ENCODE assay signal across 17 cellular contexts in genomic region chr4:41572414-41572986, GRCh38. TPM values are rescaled to one million over a fixed set of nuclear protein-coding genes. Genes with fewer than 3 reads are reported as not detected.
DNase-seq lines count a peak whose midpoint lies in the region; ATAC-seq and TF ChIP-seq lines count a peak whose summit lies in the region.
"Had no signal": no experiment of that assay in that cellular context is flagged by ENCODE, and none has a peak within 500 bp of the region (broad histone marks: within the 10 kb centered on the region; RNA-seq: fewer than 3 reads in every experiment).

No MANE protein-coding gene starts in this region.

- H3K36me3 Mint-ChIP-seq in nephron progenitor cell (ENCODE audit: low read depth), result no peaks in the 10 kb centered on the region
- H3K36me3 Mint-ChIP-seq: natural killer cell treated with Interleukin-12 subunit alpha and Interleukin-12 subunit beta and Interleukin-15 and Interleukin-18, amount 100 ng/mL, for 72 hours had no signal

- H3K27ac Mint-ChIP-seq in nephron progenitor cell, result peak overlapping the region; percentile 61
- H3K27ac Mint-ChIP-seq: effector memory CD8-positive, alpha-beta T cell; natural killer cell treated with Interleukin-12 subunit alpha and Interleukin-12 subunit beta and Interleukin-15 and Interleukin-18, amount 100 ng/mL, for 72 hours; stimulated activated naive CD8-positive, alpha-beta T cell treated with anti-CD3 and anti-CD28 coated beads, Interleukin-15, Interleukin-2, amounts not matched to agents 100 ng/mL and 50 ng/mL, for 24 hours had no signal

- H3K27me3 ChIP-seq in ACC112 (ENCODE audit: insufficient read depth, low read length), result no peaks in the 10 kb centered on the region; the same call in 1 of the 2 replicates
- no peaks in the 10 kb centered on the region for H3K27me3 ChIP-seq in RWPE2 (ENCODE audit: insufficient read depth, poor library complexity, severe bottlenecking)

- H3K9me3 ChIP-seq in RWPE2 (ENCODE audit: severe bottlenecking), result no peaks in the 10 kb centered on the region

- H3K4me3 ChIP-seq in ACC112 (ENCODE audit: low read depth, low read length), result peak overlapping the region; percentile 26; the same call in 1 of the 2 replicates
- no peak overlapping the region for H3K4me3 ChIP-seq in RWPE2 (ENCODE audit: severe bottlenecking)
- H3K4me3 ChIP-seq in fibroblast of villous mesenchyme (ENCODE audit: low read depth, low read length), result no peak overlapping the region
- H3K4me3 ChIP-seq: skin epidermis had no signal

- no peaks in the 10 kb centered on the region for H3K4me1 ChIP-seq in ACC112 (ENCODE audit: control insufficient read depth, insufficient read depth, low read length, unreplicated experiment)
- peaks cover 39% of the 10 kb centered on the region for H3K4me1 ChIP-seq in RWPE2 (ENCODE audit: insufficient read depth, poor library complexity, severe bottlenecking)

- no peaks in the 10 kb centered on the region for H3K79me2 ChIP-seq in ACC112 (ENCODE audit: control insufficient read depth, insufficient read depth, low read length, unreplicated experiment)

- no peak overlapping the region for H3K4me3 Mint-ChIP-seq in nephron progenitor cell
- H3K4me3 Mint-ChIP-seq: effector memory CD8-positive, alpha-beta T cell; natural killer cell treated with Interleukin-12 subunit alpha and Interleukin-12 subunit beta and Interleukin-15 and Interleukin-18, amount 100 ng/mL, for 72 hours; stimulated activated naive CD8-positive, alpha-beta T cell treated with anti-CD3 and anti-CD28 coated beads, Interleukin-15, Interleukin-2, amounts not matched to agents 100 ng/mL and 50 ng/mL, for 24 hours had no signal

- ATAC-seq in RWPE2 (ENCODE audit: low read depth), result no peak
- ATAC-seq in GM18517 (IDR thresholded peaks at IDR 0.05; ENCODE audit: unreplicated experiment), result no peak
- ATAC-seq: effector memory CD8-positive, alpha-beta T cell; natural killer cell treated with Interleukin-12 subunit alpha and Interleukin-12 subunit beta and Interleukin-15 and Interleukin-18, amount 100 ng/mL, for 72 hours had no signal

- DNase-seq in RWPE2 (ENCODE audit: low spot score), result no peak
- peak; percentile 2 for DNase-seq in fibroblast of villous mesenchyme (ENCODE audit: low read depth)
- DNase-seq in nephron progenitor cell, result no peak
- DNase-seq in hippocampal formation (lab: John Stamatoyannopoulos, UW), result no peak
- DNase-seq in C1 segment of cervical spinal cord (lab: John Stamatoyannopoulos, UW), result no peak
- no peak for DNase-seq in mesenteric fat pad (ENCODE audit: low spot score)
- DNase-seq: activated gamma-delta T cell treated with Interleukin-2 at 50 U/mL for 16 hours; effector memory CD8-positive, alpha-beta T cell; KBM-7; left cardiac atrium; NCI-H146 had no signal

- no peak overlapping the region for H2AFZ ChIP-seq in ACC112 (ENCODE audit: low read length, unreplicated experiment)

- no peaks in the 10 kb centered on the region for H3K36me3 ChIP-seq in ACC112 (ENCODE audit: insufficient read depth, low read length)
- H3K36me3 ChIP-seq in RWPE2 (ENCODE audit: low read depth), result no peaks in the 10 kb centered on the region

- H3K27ac ChIP-seq in ACC112 (ENCODE audit: low read depth, low read length), result no peak overlapping the region
- H3K27ac ChIP-seq in RWPE2 (ENCODE audit: poor library complexity, severe bottlenecking), result peak overlapping the region; percentile 98
- H3K27ac ChIP-seq: skin epidermis had no signal

- H3K9me3 Mint-ChIP-seq in nephron progenitor cell, result no peaks in the 10 kb centered on the region
- H3K9me3 Mint-ChIP-seq: natural killer cell treated with Interleukin-12 subunit alpha and Interleukin-12 subunit beta and Interleukin-15 and Interleukin-18, amount 100 ng/mL, for 72 hours; stimulated activated naive CD8-positive, alpha-beta T cell treated with anti-CD3 and anti-CD28 coated beads, Interleukin-15, Interleukin-2, amounts not matched to agents 100 ng/mL and 50 ng/mL, for 24 hours had no signal

- TF ChIP-seq CTCF in RWPE2 (IDR thresholded peaks at IDR 0.05; ENCODE audit: poor library complexity, severe bottlenecking) (no peak), fibroblast of villous mesenchyme (IDR thresholded peaks at IDR 0.05; ENCODE audit: insufficient read depth, low read depth, low read length) (no peak), nephron progenitor cell (IDR thresholded peaks at IDR 0.05) (no peak)

- peaks cover 20% of the 10 kb centered on the region for H3K4me1 Mint-ChIP-seq in nephron progenitor cell

- H3K27me3 Mint-ChIP-seq in nephron progenitor cell (ENCODE audit: low read depth, poor library complexity), result no peaks in the 10 kb centered on the region
- H3K27me3 Mint-ChIP-seq: effector memory CD8-positive, alpha-beta T cell; natural killer cell treated with Interleukin-12 subunit alpha and Interleukin-12 subunit beta and Interleukin-15 and Interleukin-18, amount 100 ng/mL, for 72 hours had no signal

RNA-seq across cellular contexts. Expression of gene LIMCH1, which starts 34.5 kb away (rescaled TPM):
- 3.9 and 8.4 TPM in 2 replicates for total RNA-seq in fibroblast of villous mesenchyme
- total RNA-seq in mesenteric fat pad, result 113 TPM
- total RNA-seq: activated CD8-positive, alpha-beta memory T cell treated with anti-CD3 and anti-CD28 coated beads for 36 hours; natural killer cell treated with Interleukin-12 subunit alpha and Interleukin-12 subunit beta and Interleukin-15 and Interleukin-18, amount 100 ng/mL, for 72 hours had no signal

Comparison
In these comparisons a context has a peak if more than half of its experiments do, and no peak if none do; other contexts are left out.
1. RNA of gene LIMCH1, which starts 34.5 kb away (total RNA-seq): 113 TPM in mesenteric fat pad (single experiment); 3.9 to 8.4 TPM in fibroblast of villous mesenchyme; every median in the first group is over 10 times any median in the second.